Comparison of ENCODE assay signal across 15 cellular contexts in genomic region chr5:116361979-116362577, GRCh38.
DNase-seq lines count a peak whose midpoint lies in the region; ATAC-seq and TF ChIP-seq lines count a peak whose summit lies in the region.
"Had no signal": no experiment of that assay in that cellular context is flagged by ENCODE, and none has a peak within 500 bp of the region (broad histone marks: within the 10 kb centered on the region; RNA-seq: fewer than 3 reads in every experiment).

No MANE protein-coding gene starts in this region.

- H3K9ac ChIP-seq in neural cell (ENCODE audit: low read length) = no peak overlapping the region

- H4K20me1 ChIP-seq in neural cell (ENCODE audit: insufficient read depth) = no peaks in the 10 kb centered on the region

- TF ChIP-seq RAD21 in neural cell (conservative IDR thresholded peaks at IDR 0.05) = no peak

- H3F3A ChIP-seq in neural cell (ENCODE audit: insufficient read depth, low read length, poor library complexity, severe bottlenecking) = no peaks in the 10 kb centered on the region

- TF ChIP-seq CTCF in heart left ventricle (IDR thresholded peaks at IDR 0.05) (peak in 1 of 12 donors; percentile 4), epithelial cell of proximal tubule (conservative IDR thresholded peaks at IDR 0.05; ENCODE audit: low read depth, low read length) (no peak), neural cell (IDR thresholded peaks at IDR 0.05; ENCODE audit: poor library complexity, severe bottlenecking) (no peak), tibial artery (IDR thresholded peaks at IDR 0.05) (no peak)

- H3K36me3 ChIP-seq in heart left ventricle (no peaks in the 10 kb centered on the region), neural cell (ENCODE audit: insufficient read depth, low read length) (no peaks in the 10 kb centered on the region), tibial artery (no peaks in the 10 kb centered on the region)

- intact Hi-C loops in heart left ventricle (cut with DNase I) (loop anchor here in 3 of 10 donors (10.0 kb wide), 1 partner anchor 227 kb away; no protein-coding TSS in a partner anchor), left ventricle myocardium superior (cut with micrococcal nuclease) (no loop called here), tibial artery (cut with DNase I; ENCODE audit: low total_unique reads) (no loop called here)

- DNase-seq in heart left ventricle = no peak
- DNase-seq in left ventricle myocardium superior = no peak
- DNase-seq in epithelial cell of proximal tubule (ENCODE audit: low read depth) = no peak
- no peak for DNase-seq in tibial artery
- no peak for DNase-seq in SW480 (ENCODE audit: low spot score)
- DNase-seq in effector CD8-positive, alpha-beta T cell (lab: John Stamatoyannopoulos, UW) = no peak
- DNase-seq: activated CD8-positive, alpha-beta memory T cell treated with anti-CD3 and anti-CD28 coated beads for 24 hours; GDM1; KBM-7; NCI-H446 treated with DMSO at 0.1 percent for 48 hours; OCI-M1 had no signal

- H3K27ac ChIP-seq in heart left ventricle = peak overlapping the region in 2 of 12 donors; percentile 69 to 70
- H3K27ac ChIP-seq in neural cell (ENCODE audit: low read length) = no peak overlapping the region
- H3K27ac ChIP-seq in tibial artery = no peak overlapping the region
- H3K27ac ChIP-seq: SK-N-MC had no signal

- H3K4me1 ChIP-seq in heart left ventricle = peaks cover 0 to 43% (median 32%) of the 10 kb centered on the region in 12 donors
- H3K4me1 ChIP-seq in tibial artery = peaks cover 0 to 25% (median 13%) of the 10 kb centered on the region in 4 donors

- H3K4me3 ChIP-seq in heart left ventricle = peak overlapping the region in 8 of 12 donors; percentile 48 to 60 (median 52)
- H3K4me3 ChIP-seq in epithelial cell of proximal tubule (ENCODE audit: low read depth, low read length) = peak overlapping the region; percentile 54
- H3K4me3 ChIP-seq in neural cell (ENCODE audit: low read length) = peak overlapping the region; percentile 47
- peak overlapping the region; percentile 39 to 45 for H3K4me3 ChIP-seq in tibial artery
- H3K4me3 ChIP-seq: SK-N-MC had no signal

- H3K27me3 ChIP-seq in heart left ventricle (no peaks in the 10 kb centered on the region), neural cell (ENCODE audit: insufficient read depth, low read depth, low read length) (peaks cover 14% of the 10 kb centered on the region), tibial artery (no peaks in the 10 kb centered on the region)

- ATAC-seq in heart left ventricle = no peak
- ATAC-seq in left ventricle myocardium superior = no peak
- ATAC-seq in HG02642 (IDR thresholded peaks at IDR 0.05; ENCODE audit: poor library complexity, unreplicated experiment) = no peak
- ATAC-seq: stimulated activated memory B cell treated with anti-CD40 and anti-IgM and Interleukin-4, amounts not matched to agents 10 μg/mL and 1 μg/mL and 100 μg/mL, for 72 hours had no signal

- H3K4me2 ChIP-seq in neural cell (ENCODE audit: low read length) = no peak overlapping the region

- H3K79me2 ChIP-seq in neural cell (replicated peaks; ENCODE audit: insufficient read depth, low read length) = no peaks in the 10 kb centered on the region

- 89 to 94% (median 91%) methylated on average over 6 of the region's 6 CpGs for WGBS in heart left ventricle, 4 donors

- TF ChIP-seq EP300 in neural cell (conservative IDR thresholded peaks at IDR 0.05; ENCODE audit: poor library complexity, severe bottlenecking) = no peak

- no peak overlapping the region for H2AFZ ChIP-seq in neural cell (ENCODE audit: low read depth, low read length)

- no peak for TF ChIP-seq POLR2A in heart left ventricle (IDR thresholded peaks at IDR 0.05)

- H3K9me3 ChIP-seq in heart left ventricle (peaks cover 0 to 4% (median 0%) of the 10 kb centered on the region in 12 donors), neural cell (ENCODE audit: low read length) (no peaks in the 10 kb centered on the region), tibial artery (no peaks in the 10 kb centered on the region)

- no peaks in the 10 kb centered on the region for H3K9me2 ChIP-seq in neural cell (ENCODE audit: insufficient read depth, low read length)

TF ChIP-seq in neural cell, 6 proteins besides CTCF, POLR2A, EP300 and RAD21:
- TF ChIP-seq REST (IDR thresholded peaks at IDR 0.05; ENCODE audit: borderline replicate concordance) (no peak), MXI1 (conservative IDR thresholded peaks at IDR 0.05; ENCODE audit: poor library complexity, severe bottlenecking) (no peak), TAF1 (IDR thresholded peaks at IDR 0.05; ENCODE audit: low read depth) (no peak), POLR2AphosphoS5 (IDR thresholded peaks at IDR 0.05) (no peak), SMC3 (conservative IDR thresholded peaks at IDR 0.05; ENCODE audit: poor library complexity) (no peak), EZH2 (IDR thresholded peaks at IDR 0.05; ENCODE audit: borderline replicate concordance, insufficient read depth, low read length, poor library complexity, severe bottlenecking) (no peak)
